In the genomic region with DNA sequence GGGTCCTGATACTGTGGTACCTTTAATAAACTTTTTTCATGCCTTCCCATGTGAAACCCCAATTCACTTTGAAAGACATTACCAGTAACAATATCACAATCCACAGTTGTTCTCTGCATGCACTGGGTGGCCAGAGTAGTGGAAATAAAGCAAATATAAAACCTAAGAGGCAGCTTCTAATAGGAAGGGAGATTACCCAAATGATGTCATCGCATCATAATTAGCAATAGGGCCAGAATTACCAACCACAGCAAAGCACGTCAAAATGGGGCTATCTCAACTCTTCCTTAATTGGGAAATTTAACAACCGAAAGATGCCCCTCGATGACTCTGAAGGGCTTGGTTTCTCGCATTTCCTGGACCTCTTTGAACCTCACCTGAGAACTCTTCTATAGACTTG, we compare ENCODE assay signal across 10 cellular contexts.
"Had no signal": no experiment of that assay in that cellular context is flagged by ENCODE, and none has a peak within 500 bp of the region (broad histone marks: within the 10 kb centered on the region; RNA-seq: fewer than 3 reads in every experiment).

No MANE protein-coding gene starts in this region.

- H3K4me3 ChIP-seq: GM23248, GM23338 had no signal

- H2AFZ ChIP-seq: GM23248, GM23338 had no signal

- FAIRE-seq: H1, H54 had no signal

- DNase-seq: GM23248, GOT3, H7, H9, HCEC 1CT, HFFc6 had no signal

- H3K27ac ChIP-seq: GM23248 had no signal

- H3K9ac ChIP-seq: GM23248 had no signal

- ATAC-seq: HCT116 had no signal

- H3K4me2 ChIP-seq: GM23338 had no signal
